In the genomic region with DNA sequence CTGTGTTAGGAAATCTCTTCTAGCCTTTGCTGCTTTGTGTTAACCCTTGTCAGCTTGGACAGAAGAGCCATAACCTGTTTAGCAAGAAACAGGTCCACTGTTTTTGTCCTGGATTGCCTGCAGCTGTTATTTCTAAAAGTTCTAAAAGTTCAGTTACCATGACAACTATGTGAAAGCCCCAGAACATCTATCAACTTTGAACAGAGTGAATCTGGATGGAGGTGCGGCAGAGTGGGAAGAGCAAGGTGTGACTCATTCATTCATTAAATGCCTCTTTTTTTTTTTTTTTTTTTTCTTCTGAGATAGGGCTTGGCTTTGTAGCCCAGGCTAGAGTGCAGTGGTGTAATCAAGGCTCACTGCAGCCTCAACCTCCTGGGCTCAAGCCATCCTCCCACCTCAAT, we compare ENCODE assay signal across 1 cellular context.
TF ChIP-seq lines count a peak whose summit lies in the region.

No MANE protein-coding gene starts in this region.

TF ChIP-seq in A549, 52 proteins besides CTCF, POLR2A, EP300 and RAD21 (continued from another document):
- TF ChIP-seq FOSL2 (IDR thresholded peaks at IDR 0.05) (no peak; the same call in 1 of the 2 replicates), FOSL2 (CRISPR knock-in tag; IDR thresholded peaks at IDR 0.05) (peak; percentile 37), NR3C1 (IDR thresholded peaks at IDR 0.05) (no peak), JUN (IDR thresholded peaks at IDR 0.05) (no peak)
TF ChIP-seq in A549: peak in this region for 1.
